ENCODE assay signal across 1 cellular context in the genomic region with DNA sequence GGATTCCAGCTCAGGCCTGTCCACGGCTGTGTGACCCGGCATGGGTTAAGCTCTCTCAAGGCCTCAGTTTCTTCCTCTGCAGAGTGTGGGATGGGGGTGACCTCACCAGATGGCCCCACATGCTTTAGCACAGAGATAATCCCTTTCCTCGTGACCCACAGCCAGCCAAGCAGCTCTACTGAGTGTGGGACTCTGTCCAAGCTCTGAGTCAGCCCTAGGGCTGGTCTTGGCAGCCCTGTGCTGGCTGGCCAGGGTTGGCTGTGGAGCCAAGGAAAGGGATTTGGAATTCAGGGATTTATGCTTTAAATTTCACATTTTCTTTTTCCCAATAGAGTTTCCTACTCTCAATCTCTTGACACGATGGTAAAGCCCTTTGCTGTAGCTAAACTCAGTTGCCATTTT.
TF ChIP-seq lines count a peak whose summit lies in the region.

No MANE protein-coding gene starts in this region.

TF ChIP-seq in SK-N-SH, 30 proteins besides CTCF, POLR2A, EP300 and RAD21 (continued from another document):
- TF ChIP-seq, protein P1, sequence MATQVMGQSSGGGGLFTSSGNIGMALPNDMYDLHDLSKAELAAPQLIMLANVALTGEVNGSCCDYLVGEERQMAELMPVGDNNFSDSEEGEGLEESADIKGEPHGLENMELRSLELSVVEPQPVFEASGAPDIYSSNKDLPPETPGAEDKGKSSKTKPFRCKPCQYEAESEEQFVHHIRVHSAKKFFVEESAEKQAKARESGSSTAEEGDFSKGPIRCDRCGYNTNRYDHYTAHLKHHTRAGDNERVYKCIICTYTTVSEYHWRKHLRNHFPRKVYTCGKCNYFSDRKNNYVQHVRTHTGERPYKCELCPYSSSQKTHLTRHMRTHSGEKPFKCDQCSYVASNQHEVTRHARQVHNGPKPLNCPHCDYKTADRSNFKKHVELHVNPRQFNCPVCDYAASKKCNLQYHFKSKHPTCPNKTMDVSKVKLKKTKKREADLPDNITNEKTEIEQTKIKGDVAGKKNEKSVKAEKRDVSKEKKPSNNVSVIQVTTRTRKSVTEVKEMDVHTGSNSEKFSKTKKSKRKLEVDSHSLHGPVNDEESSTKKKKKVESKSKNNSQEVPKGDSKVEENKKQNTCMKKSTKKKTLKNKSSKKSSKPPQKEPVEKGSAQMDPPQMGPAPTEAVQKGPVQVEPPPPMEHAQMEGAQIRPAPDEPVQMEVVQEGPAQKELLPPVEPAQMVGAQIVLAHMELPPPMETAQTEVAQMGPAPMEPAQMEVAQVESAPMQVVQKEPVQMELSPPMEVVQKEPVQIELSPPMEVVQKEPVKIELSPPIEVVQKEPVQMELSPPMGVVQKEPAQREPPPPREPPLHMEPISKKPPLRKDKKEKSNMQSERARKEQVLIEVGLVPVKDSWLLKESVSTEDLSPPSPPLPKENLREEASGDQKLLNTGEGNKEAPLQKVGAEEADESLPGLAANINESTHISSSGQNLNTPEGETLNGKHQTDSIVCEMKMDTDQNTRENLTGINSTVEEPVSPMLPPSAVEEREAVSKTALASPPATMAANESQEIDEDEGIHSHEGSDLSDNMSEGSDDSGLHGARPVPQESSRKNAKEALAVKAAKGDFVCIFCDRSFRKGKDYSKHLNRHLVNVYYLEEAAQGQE (IDR thresholded peaks at IDR 0.05; ENCODE audit: low read depth, low read length), result no peak
- TF ChIP-seq, protein P2, sequence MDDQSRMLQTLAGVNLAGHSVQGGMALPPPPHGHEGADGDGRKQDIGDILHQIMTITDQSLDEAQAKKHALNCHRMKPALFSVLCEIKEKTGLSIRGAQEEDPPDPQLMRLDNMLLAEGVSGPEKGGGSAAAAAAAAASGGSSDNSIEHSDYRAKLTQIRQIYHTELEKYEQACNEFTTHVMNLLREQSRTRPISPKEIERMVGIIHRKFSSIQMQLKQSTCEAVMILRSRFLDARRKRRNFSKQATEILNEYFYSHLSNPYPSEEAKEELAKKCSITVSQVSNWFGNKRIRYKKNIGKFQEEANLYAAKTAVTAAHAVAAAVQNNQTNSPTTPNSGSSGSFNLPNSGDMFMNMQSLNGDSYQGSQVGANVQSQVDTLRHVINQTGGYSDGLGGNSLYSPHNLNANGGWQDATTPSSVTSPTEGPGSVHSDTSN (IDR thresholded peaks at IDR 0.05), result peak; percentile 15; the same call in 1 of the 2 replicates
- TF ChIP-seq YY1 (IDR thresholded peaks at IDR 0.05; ENCODE audit: low read depth) (no peak), RCOR1 (IDR thresholded peaks at IDR 0.05; ENCODE audit: low read length) (0 out of 2 replicates have a peak, but pooled peaks have one; percentile 31)
